In the genomic region with DNA sequence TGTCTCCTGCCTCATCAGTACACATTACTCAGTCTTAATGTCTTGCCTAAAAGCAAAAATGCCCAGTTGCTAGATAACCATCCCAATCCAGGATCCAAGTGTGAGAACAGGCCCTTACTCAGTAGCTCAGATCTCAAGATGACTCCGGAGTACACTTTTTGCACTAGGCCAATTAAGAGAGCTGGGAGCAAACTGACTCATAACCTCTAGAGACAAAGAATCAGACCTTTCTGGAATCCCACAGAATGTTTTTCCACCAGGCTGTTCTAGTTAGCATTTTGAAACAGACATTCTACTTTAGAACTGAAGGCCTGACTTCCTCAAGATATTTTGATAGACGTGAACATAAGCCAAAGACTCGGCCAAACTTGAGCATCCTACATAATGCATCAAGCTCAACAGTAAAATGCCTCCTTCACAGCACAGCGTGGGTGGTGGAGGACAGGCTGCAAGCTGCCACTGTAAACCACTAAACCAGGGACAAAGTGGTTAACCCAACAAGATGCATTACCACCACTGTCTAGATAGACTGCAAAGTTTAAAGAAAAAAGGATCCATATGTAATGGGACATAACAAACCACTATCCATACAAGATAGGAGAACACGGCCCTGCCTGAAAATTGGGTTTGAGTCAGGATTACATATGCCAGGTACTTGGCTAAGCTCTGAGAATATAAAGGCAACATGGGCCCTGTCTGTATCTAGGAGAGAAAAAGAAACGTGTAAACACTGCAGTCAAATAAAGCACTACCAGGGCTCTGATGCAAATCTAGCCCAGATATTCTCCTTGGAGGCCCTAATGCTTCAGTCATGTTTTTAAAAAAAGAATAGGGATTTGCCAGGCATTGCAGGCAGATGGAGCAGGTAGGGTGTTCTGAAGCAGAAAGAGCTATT, we compare ENCODE assay signal across 8 cellular contexts. TPM values are rescaled to one million over a fixed set of nuclear protein-coding genes. Genes with fewer than 3 reads are reported as not detected.
DNase-seq lines count a peak whose midpoint lies in the region; ATAC-seq and TF ChIP-seq lines count a peak whose summit lies in the region.

No MANE protein-coding gene starts in this region.

- TSS peak; percentile 13 for BruUV-seq in Calu3 (replicated peaks; lab: Mats Ljungman, UMichigan)

- DNase-seq in Calu3 (no peak), T1000 (lab: John Stamatoyannopoulos, UW) (peak; percentile 37), sigmoid colon (no peak), foreskin melanocyte (no peak)
- no peak for DNase-seq in effector CD8-positive, alpha-beta T cell (lab: John Stamatoyannopoulos, UW)

- CTCF ChIA-PET in Calu3 (lab: Charles Lee) = no interaction called here

- TF ChIP-seq EP300 in sigmoid colon (IDR thresholded peaks at IDR 0.05) = peak in 2 of 4 donors; percentile 68

- no peak overlapping the region for H3K4me3 Mint-ChIP-seq in Calu3 (ENCODE audit: low read depth, unreplicated experiment)

- H3K9me3 ChIP-seq in esophagus (ENCODE audit: control insufficient read depth in 2 of 2, insufficient read depth in 1 of 2, low read depth in 1 of 2, low read length in 1 of 2) (no peaks in the 10 kb centered on the region), sigmoid colon (no peaks in the 10 kb centered on the region)

- H3K27me3 ChIP-seq in esophagus (ENCODE audit: control insufficient read depth in 1 of 2, insufficient read depth in 2 of 2, low read length in 2 of 2) (no peaks in the 10 kb centered on the region), sigmoid colon (no peaks in the 10 kb centered on the region)

- peaks cover 70% of the 10 kb centered on the region for H3K4me1 Mint-ChIP-seq in Calu3 (ENCODE audit: low read depth, unreplicated experiment)

- no peak for TF ChIP-seq CTCF in Calu3 (IDR thresholded peaks at IDR 0.05; ENCODE audit: unreplicated experiment)
- TF ChIP-seq CTCF in sigmoid colon (IDR thresholded peaks at IDR 0.05) = no peak

- peak overlapping the region; percentile 12 for H3K27ac Mint-ChIP-seq in Calu3 (ENCODE audit: unreplicated experiment)

- peak overlapping the region; percentile 16 to 71 for H3K27ac ChIP-seq in esophagus (ENCODE audit: low read depth in 2 of 2, low read length in 1 of 2)
- H3K27ac ChIP-seq in sigmoid colon = peak overlapping the region; percentile 96 to 100 (median 99)

- H3K36me3 Mint-ChIP-seq in Calu3 (ENCODE audit: insufficient read depth, unreplicated experiment) = peaks cover 76% of the 10 kb centered on the region

- peaks cover 24 to 32% of the 10 kb centered on the region in 2 donors for H3K4me1 ChIP-seq in esophagus (ENCODE audit: control insufficient read depth in 2 of 2, insufficient read depth in 2 of 2, low read length in 1 of 2)
- H3K4me1 ChIP-seq in sigmoid colon = peaks cover 0 to 100% (median 100%) of the 10 kb centered on the region in 4 donors

- ATAC-seq in GM21528 (IDR thresholded peaks at IDR 0.05; ENCODE audit: low FRiP score, unreplicated experiment) (no peak), GM21381 (IDR thresholded peaks at IDR 0.05; ENCODE audit: unreplicated experiment) (no peak)

- no peak for TF ChIP-seq POLR2A in sigmoid colon (IDR thresholded peaks at IDR 0.05)

- H3K36me3 ChIP-seq in esophagus (ENCODE audit: control insufficient read depth in 2 of 2, insufficient read depth in 2 of 2, low read length in 1 of 2) = peaks cover 14 to 38% of the 10 kb centered on the region in 2 donors
- peaks cover 7 to 81% (median 45%) of the 10 kb centered on the region in 4 donors for H3K36me3 ChIP-seq in sigmoid colon

- H3K27me3 Mint-ChIP-seq in Calu3 (ENCODE audit: unreplicated experiment) = no peaks in the 10 kb centered on the region

- intact Hi-C loops in Calu3 (cut with micrococcal nuclease; ENCODE audit: unreplicated experiment) = no loop called here
- intact Hi-C loops in sigmoid colon (cut with DNase I) = no loop called here

- 47 to 57% methylated on average over 6 of the region's 6 CpGs for WGBS in esophagus, 2 donors
- 65 to 70% methylated on average over 6 of the region's 6 CpGs for WGBS in sigmoid colon, 2 donors

- H3K4me3 ChIP-seq in esophagus (ENCODE audit: low read depth in 1 of 2, low read length in 2 of 2) = no peak overlapping the region
- no peak overlapping the region for H3K4me3 ChIP-seq in sigmoid colon

- no peaks in the 10 kb centered on the region for H3K9me3 Mint-ChIP-seq in Calu3 (ENCODE audit: low read depth, unreplicated experiment)

RNA-seq across cellular contexts. Expression of gene MYH9, which starts 48.3 kb away (rescaled TPM):
- total RNA-seq in Calu3 (2022) (526 and 606 TPM in 2 replicates), sigmoid colon (100 to 1,000 TPM; 147 to 273 (median 184) TPM)
- polyA plus RNA-seq in esophagus (100 to 1,000 TPM; 107 to 114 TPM), sigmoid colon (100 to 1,000 TPM in 1 of 3 donors, 10 to 100 TPM in 2; 63.7 to 307 (median 88.3) TPM)
